8 cellular contexts compared by ENCODE assay signal in the genomic region with DNA sequence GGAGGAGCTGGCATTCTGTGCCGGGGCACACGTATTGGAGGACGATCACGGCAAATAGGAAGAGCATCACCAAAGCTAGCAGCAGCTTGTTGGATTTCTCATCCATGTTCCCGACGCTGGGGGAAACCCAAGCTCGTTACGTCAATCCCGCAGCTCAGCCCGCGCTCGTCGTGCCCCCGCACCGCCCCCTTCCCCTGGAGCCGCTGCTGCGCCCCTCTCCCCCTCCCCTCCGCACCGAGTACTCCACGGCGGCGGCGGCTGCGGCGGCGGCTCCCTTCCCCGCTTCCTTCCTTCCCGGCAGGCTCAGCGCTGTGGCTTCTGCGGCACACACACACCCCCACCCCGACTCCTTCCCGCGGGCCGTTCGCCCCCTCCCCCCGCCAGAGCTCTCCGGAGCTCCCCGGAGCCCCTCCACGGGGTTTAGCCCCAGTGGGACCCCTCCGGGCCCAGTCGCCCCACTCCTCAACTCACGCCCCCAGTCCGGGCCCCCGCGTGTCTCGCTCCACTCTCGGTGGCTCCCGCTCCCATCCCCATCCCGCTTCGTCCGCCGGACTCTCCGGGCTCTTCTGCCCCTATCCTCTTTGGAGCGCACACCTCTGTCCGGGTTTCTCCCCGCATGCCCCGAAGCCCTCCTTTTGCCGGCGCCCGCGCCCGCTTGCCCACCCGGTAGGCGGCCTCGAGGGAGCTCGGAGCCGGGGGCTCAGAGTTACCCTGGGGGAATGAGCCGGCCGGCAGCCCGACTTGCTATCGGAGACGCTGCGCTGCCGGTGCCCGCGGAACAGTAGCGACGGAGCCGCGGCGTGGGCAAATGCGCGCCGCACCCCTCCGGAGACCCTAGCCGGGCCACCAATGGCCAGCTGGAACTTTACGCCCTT. TPM values are rescaled to one million over a fixed set of nuclear protein-coding genes. Genes with fewer than 3 reads are reported as not detected.
DNase-seq lines count a peak whose midpoint lies in the region; ATAC-seq lines count a peak whose summit lies in the region.

No MANE protein-coding gene starts in this region.

- H3K27me3 Mint-ChIP-seq in activated T-helper 2 cell treated with anti-CD3 and anti-CD28 coated beads, Interferon-gamma antibody, Interleukin-2, Interleukin-4, amounts not matched to agents 10 μg/mL and 5 μg/mL and 100 μg/mL, durations not matched to agents 14 hours and 24 hours and 36 hours (ENCODE audit: low read depth), result peaks cover 38% of the 10 kb centered on the region

- intact Hi-C loops in activated T-helper 2 cell treated with anti-CD3 and anti-CD28 coated beads, Interferon-gamma antibody, Interleukin-2, Interleukin-4, amounts not matched to agents 10 μg/mL and 5 μg/mL and 100 μg/mL, durations not matched to agents 14 hours and 24 hours and 36 hours (cut with micrococcal nuclease), result loop anchor here (10.0 kb wide), 2 partner anchors 213 to 457 kb away; a partner anchor contains a TSS

- peak overlapping the region; percentile 48 for H3K4me3 ChIP-seq in iPS-11a (ENCODE audit: low read depth, low read length)

- no peak for ATAC-seq in stimulated activated effector memory CD8-positive, alpha-beta T cell treated with anti-CD3 and anti-CD28 coated beads, Interleukin-12 subunit alpha, Interleukin-12 subunit beta, amount 100 ng/mL, for 72 hours
- ATAC-seq in GM21381 (IDR thresholded peaks at IDR 0.05; ENCODE audit: unreplicated experiment), result no peak

- H3K36me3 Mint-ChIP-seq in activated T-helper 2 cell treated with anti-CD3 and anti-CD28 coated beads, Interferon-gamma antibody, Interleukin-2, Interleukin-4, amounts not matched to agents 10 μg/mL and 5 μg/mL and 100 μg/mL, durations not matched to agents 14 hours and 24 hours and 36 hours (ENCODE audit: low read depth), result no peaks in the 10 kb centered on the region
- no peaks in the 10 kb centered on the region for H3K36me3 Mint-ChIP-seq in stimulated activated effector memory CD8-positive, alpha-beta T cell treated with anti-CD3 and anti-CD28 coated beads, Interleukin-12 subunit alpha, Interleukin-12 subunit beta, amount 100 ng/mL, for 72 hours

- no peaks in the 10 kb centered on the region for H3K9me3 Mint-ChIP-seq in activated T-helper 2 cell treated with anti-CD3 and anti-CD28 coated beads, Interferon-gamma antibody, Interleukin-2, Interleukin-4, amounts not matched to agents 10 μg/mL and 5 μg/mL and 100 μg/mL, durations not matched to agents 14 hours and 24 hours and 36 hours
- H3K9me3 Mint-ChIP-seq in stimulated activated effector memory CD8-positive, alpha-beta T cell treated with anti-CD3 and anti-CD28 coated beads, Interleukin-12 subunit alpha, Interleukin-12 subunit beta, amount 100 ng/mL, for 72 hours, result no peaks in the 10 kb centered on the region

- H3K4me3 Mint-ChIP-seq in activated T-helper 2 cell treated with anti-CD3 and anti-CD28 coated beads, Interferon-gamma antibody, Interleukin-2, Interleukin-4, amounts not matched to agents 10 μg/mL and 5 μg/mL and 100 μg/mL, durations not matched to agents 14 hours and 24 hours and 36 hours (ENCODE audit: low read depth), result peak overlapping the region; percentile 57
- H3K4me3 Mint-ChIP-seq in stimulated activated effector memory CD8-positive, alpha-beta T cell treated with anti-CD3 and anti-CD28 coated beads, Interleukin-12 subunit alpha, Interleukin-12 subunit beta, amount 100 ng/mL, for 72 hours, result peak overlapping the region; percentile 63

- H3K27ac Mint-ChIP-seq in activated T-helper 2 cell treated with anti-CD3 and anti-CD28 coated beads, Interferon-gamma antibody, Interleukin-2, Interleukin-4, amounts not matched to agents 10 μg/mL and 5 μg/mL and 100 μg/mL, durations not matched to agents 14 hours and 24 hours and 36 hours, result no peak overlapping the region
- no peak overlapping the region for H3K27ac Mint-ChIP-seq in stimulated activated effector memory CD8-positive, alpha-beta T cell treated with anti-CD3 and anti-CD28 coated beads, Interleukin-12 subunit alpha, Interleukin-12 subunit beta, amount 100 ng/mL, for 72 hours

- no peaks in the 10 kb centered on the region for H3K4me1 Mint-ChIP-seq in activated T-helper 2 cell treated with anti-CD3 and anti-CD28 coated beads, Interferon-gamma antibody, Interleukin-2, Interleukin-4, amounts not matched to agents 10 μg/mL and 5 μg/mL and 100 μg/mL, durations not matched to agents 14 hours and 24 hours and 36 hours (ENCODE audit: low read depth)
- peaks cover 12% of the 10 kb centered on the region for H3K4me1 Mint-ChIP-seq in stimulated activated effector memory CD8-positive, alpha-beta T cell treated with anti-CD3 and anti-CD28 coated beads, Interleukin-12 subunit alpha, Interleukin-12 subunit beta, amount 100 ng/mL, for 72 hours

- peak; percentile 45 for DNase-seq in NCI-H345 (lab: John Stamatoyannopoulos, UW)
- DNase-seq in NCI-H345 treated with DMSO at 0.1 percent for 48 hours (lab: John Stamatoyannopoulos, UW; ENCODE audit: unreplicated experiment), result no peak
- DNase-seq in activated T-helper 2 cell treated with anti-CD3 and anti-CD28 coated beads, Interferon-gamma antibody, Interleukin-2, Interleukin-4, amounts not matched to agents 10 μg/mL and 5 μg/mL and 100 μg/mL, durations not matched to agents 14 hours and 24 hours and 36 hours (ENCODE audit: low spot score), result no peak
- DNase-seq in stimulated activated effector memory CD8-positive, alpha-beta T cell treated with anti-CD3 and anti-CD28 coated beads, Interleukin-12 subunit alpha, Interleukin-12 subunit beta, amount 100 ng/mL, for 72 hours (ENCODE audit: low spot score in 2 of 2), result no peak
- DNase-seq in NCI-H2081 treated with DMSO at 0.1 percent for 48 hours (lab: John Stamatoyannopoulos, UW), result no peak
- no peak for DNase-seq in SIG-M5 (lab: John Stamatoyannopoulos, UW)

RNA-seq across cellular contexts. Expression of a gene that starts 1.0 kb away (rescaled TPM):
- total RNA-seq in activated T-helper 2 cell treated with anti-CD3 and anti-CD28 coated beads, Interferon-gamma antibody, Interleukin-2, Interleukin-4, amounts not matched to agents 10 μg/mL and 5 μg/mL and 100 μg/mL, durations not matched to agents 14 hours and 24 hours and 36 hours, result 0.25 and 0.30 TPM in 2 replicates
